Comparison of ENCODE assay signal across 1 cellular context in the genomic region with DNA sequence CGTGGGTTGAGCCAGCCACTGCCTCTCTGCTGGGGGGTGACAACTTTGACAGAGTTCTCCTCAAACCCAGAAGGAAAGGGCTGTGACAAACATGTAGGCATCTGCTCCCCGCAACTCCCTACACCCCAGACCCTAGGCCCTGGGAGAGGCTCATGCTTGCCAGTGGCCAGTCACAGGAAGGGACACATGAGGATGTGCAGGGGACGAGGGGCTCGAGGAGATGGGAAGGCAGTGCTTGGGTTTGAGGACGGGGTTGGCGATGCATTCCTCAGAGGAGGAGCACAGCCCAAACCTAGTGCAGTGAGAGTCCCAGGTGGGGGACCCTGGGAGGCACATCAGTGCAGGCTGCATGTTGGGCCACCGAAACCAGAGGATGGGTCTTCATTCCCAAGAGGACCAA.
TF ChIP-seq lines count a peak whose summit lies in the region.

No MANE protein-coding gene starts in this region.

TF ChIP-seq in K562, 482 proteins besides CTCF, POLR2A, EP300 and RAD21 (continued from another document):
- TF ChIP-seq IRF2 (CRISPR knock-in tag; IDR thresholded peaks at IDR 0.05): 0 out of 2 replicates have a peak, but pooled peaks have one; percentile 30
- TF ChIP-seq CXXC5 (CRISPR knock-in tag; IDR thresholded peaks at IDR 0.05): no peak
